ENCODE assay signal across 1 cellular context in the genomic region with DNA sequence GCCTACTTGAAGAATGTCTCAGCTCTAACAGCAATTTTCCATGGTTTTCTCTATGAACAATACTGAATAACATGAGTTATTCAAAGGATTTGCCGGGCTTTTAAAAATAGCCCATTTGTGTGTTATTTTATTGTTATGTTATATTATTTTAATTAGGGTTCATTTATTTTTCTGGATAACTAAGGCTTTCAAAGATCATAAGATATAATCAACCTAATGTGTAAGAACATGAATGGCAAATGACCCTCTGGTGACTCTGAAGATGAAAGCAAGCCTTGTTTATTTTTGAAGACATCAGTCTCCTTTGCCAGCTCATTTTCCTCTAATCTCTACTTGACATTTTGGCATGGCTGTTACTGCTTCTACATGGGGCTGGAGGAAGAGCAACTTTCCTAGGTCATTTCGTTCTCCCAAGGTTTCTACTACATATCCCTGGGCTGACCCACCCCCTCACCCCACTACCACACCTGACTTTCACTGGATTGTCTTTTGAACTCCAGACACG.
TF ChIP-seq lines count a peak whose summit lies in the region.

No MANE protein-coding gene starts in this region.

TF ChIP-seq in SK-N-SH, 30 proteins besides CTCF, POLR2A, EP300 and RAD21 (continued from another document):
- TF ChIP-seq GABPA (IDR thresholded peaks at IDR 0.05; ENCODE audit: low read depth) (no peak), YY1 (IDR thresholded peaks at IDR 0.05; ENCODE audit: low read depth) (no peak), EZH2phosphoT487 (IDR thresholded peaks at IDR 0.05; ENCODE audit: borderline replicate concordance, low read depth) (no peak), JUND (IDR thresholded peaks at IDR 0.05) (no peak), MXI1 (IDR thresholded peaks at IDR 0.05; ENCODE audit: low read depth, low read length) (no peak), POLR2AphosphoS5 (IDR thresholded peaks at IDR 0.05; ENCODE audit: low read depth, low read length) (no peak), CHD2 (IDR thresholded peaks at IDR 0.05; ENCODE audit: low read length, partially characterized antibody) (no peak), SIN3A (IDR thresholded peaks at IDR 0.05; ENCODE audit: borderline replicate concordance, low read depth, low read length) (no peak)
- TF ChIP-seq, protein P1, sequence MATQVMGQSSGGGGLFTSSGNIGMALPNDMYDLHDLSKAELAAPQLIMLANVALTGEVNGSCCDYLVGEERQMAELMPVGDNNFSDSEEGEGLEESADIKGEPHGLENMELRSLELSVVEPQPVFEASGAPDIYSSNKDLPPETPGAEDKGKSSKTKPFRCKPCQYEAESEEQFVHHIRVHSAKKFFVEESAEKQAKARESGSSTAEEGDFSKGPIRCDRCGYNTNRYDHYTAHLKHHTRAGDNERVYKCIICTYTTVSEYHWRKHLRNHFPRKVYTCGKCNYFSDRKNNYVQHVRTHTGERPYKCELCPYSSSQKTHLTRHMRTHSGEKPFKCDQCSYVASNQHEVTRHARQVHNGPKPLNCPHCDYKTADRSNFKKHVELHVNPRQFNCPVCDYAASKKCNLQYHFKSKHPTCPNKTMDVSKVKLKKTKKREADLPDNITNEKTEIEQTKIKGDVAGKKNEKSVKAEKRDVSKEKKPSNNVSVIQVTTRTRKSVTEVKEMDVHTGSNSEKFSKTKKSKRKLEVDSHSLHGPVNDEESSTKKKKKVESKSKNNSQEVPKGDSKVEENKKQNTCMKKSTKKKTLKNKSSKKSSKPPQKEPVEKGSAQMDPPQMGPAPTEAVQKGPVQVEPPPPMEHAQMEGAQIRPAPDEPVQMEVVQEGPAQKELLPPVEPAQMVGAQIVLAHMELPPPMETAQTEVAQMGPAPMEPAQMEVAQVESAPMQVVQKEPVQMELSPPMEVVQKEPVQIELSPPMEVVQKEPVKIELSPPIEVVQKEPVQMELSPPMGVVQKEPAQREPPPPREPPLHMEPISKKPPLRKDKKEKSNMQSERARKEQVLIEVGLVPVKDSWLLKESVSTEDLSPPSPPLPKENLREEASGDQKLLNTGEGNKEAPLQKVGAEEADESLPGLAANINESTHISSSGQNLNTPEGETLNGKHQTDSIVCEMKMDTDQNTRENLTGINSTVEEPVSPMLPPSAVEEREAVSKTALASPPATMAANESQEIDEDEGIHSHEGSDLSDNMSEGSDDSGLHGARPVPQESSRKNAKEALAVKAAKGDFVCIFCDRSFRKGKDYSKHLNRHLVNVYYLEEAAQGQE (IDR thresholded peaks at IDR 0.05; ENCODE audit: low read depth, low read length): no peak
- TF ChIP-seq, protein P2, sequence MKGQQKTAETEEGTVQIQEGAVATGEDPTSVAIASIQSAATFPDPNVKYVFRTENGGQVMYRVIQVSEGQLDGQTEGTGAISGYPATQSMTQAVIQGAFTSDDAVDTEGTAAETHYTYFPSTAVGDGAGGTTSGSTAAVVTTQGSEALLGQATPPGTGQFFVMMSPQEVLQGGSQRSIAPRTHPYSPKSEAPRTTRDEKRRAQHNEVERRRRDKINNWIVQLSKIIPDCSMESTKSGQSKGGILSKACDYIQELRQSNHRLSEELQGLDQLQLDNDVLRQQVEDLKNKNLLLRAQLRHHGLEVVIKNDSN (IDR thresholded peaks at IDR 0.05; ENCODE audit: borderline replicate concordance, low read depth): no peak
- TF ChIP-seq, protein P3, sequence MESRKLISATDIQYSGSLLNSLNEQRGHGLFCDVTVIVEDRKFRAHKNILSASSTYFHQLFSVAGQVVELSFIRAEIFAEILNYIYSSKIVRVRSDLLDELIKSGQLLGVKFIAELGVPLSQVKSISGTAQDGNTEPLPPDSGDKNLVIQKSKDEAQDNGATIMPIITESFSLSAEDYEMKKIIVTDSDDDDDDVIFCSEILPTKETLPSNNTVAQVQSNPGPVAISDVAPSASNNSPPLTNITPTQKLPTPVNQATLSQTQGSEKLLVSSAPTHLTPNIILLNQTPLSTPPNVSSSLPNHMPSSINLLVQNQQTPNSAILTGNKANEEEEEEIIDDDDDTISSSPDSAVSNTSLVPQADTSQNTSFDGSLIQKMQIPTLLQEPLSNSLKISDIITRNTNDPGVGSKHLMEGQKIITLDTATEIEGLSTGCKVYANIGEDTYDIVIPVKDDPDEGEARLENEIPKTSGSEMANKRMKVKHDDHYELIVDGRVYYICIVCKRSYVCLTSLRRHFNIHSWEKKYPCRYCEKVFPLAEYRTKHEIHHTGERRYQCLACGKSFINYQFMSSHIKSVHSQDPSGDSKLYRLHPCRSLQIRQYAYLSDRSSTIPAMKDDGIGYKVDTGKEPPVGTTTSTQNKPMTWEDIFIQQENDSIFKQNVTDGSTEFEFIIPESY (IDR thresholded peaks at IDR 0.05; ENCODE audit: borderline replicate concordance, low read depth): no peak
TF ChIP-seq in SK-N-SH: peak in this region for 0.
